11 cellular contexts compared by ENCODE assay signal in genomic region chr9:130936285-130937117, GRCh38. TPM values are rescaled to one million over a fixed set of nuclear protein-coding genes. Genes with fewer than 3 reads are reported as not detected.
DNase-seq lines count a peak whose midpoint lies in the region; FAIRE-seq and TF ChIP-seq lines count a peak whose summit lies in the region.
"Had no signal": no experiment of that assay in that cellular context is flagged by ENCODE, and none has a peak within 500 bp of the region (broad histone marks: within the 10 kb centered on the region; RNA-seq: fewer than 3 reads in every experiment).

No MANE protein-coding gene starts in this region.

- H2AK5ac ChIP-seq in mesenchymal stem cell (ENCODE audit: low read length, severe bottlenecking): no peak overlapping the region

- no peak overlapping the region for H2AFZ ChIP-seq in mesenchymal stem cell (ENCODE audit: low read depth, low read length)

- POLR2A ChIA-PET in BJ (lab: Charles Lee): interaction anchor here (0.6 kb wide), 1 partner anchor 32 kb away, joined by 3 read pairs; no protein-coding TSS in a partner anchor

- no peaks in the 10 kb centered on the region for H3K36me3 Mint-ChIP-seq in activated T-helper 2 cell treated with anti-CD3 and anti-CD28 coated beads, Interferon-gamma antibody, Interleukin-2, Interleukin-4, amounts not matched to agents 10 μg/mL and 5 μg/mL and 100 μg/mL, durations not matched to agents 14 hours and 24 hours and 36 hours (ENCODE audit: low read depth)

- peak overlapping the region; percentile 8 for H3K27ac ChIP-seq in mesenchymal stem cell (ENCODE audit: low read length, poor library complexity, severe bottlenecking)

- intact Hi-C loops in activated T-helper 2 cell treated with anti-CD3 and anti-CD28 coated beads, Interferon-gamma antibody, Interleukin-2, Interleukin-4, amounts not matched to agents 10 μg/mL and 5 μg/mL and 100 μg/mL, durations not matched to agents 14 hours and 24 hours and 36 hours (cut with micrococcal nuclease): no loop called here

- no peaks in the 10 kb centered on the region for H3K79me1 ChIP-seq in mesenchymal stem cell (replicated peaks; ENCODE audit: low read length, poor library complexity, severe bottlenecking)

- H2BK12ac ChIP-seq in mesenchymal stem cell (ENCODE audit: low read length in 2 of 2): peak overlapping the region in 1 of 2 experiments; percentile 16

- CTCF ChIA-PET in BJ (lab: Yijun Ruan, JAX): interaction anchor here (0.6 to 4.6 kb wide), 11 partner anchors 11 to 246 kb away, joined by 3 to 23 read pairs (median 4); no protein-coding TSS in a partner anchor

- WGBS in mesenchymal stem cell: 35% methylated on average over 12 of the region's 12 CpGs

- H3K14ac ChIP-seq in mesenchymal stem cell (ENCODE audit: low read length in 2 of 2): no peak overlapping the region

- H4K91ac ChIP-seq in mesenchymal stem cell (ENCODE audit: low read length): no peak overlapping the region

- H3K4me1 ChIP-seq in mesenchymal stem cell (ENCODE audit: control insufficient read depth, insufficient read depth, low read depth, low read length): peaks cover 57% of the 10 kb centered on the region

- H3K36me3 ChIP-seq in BJ (ENCODE audit: control insufficient read depth, insufficient read depth, low read length) (no peaks in the 10 kb centered on the region), mesenchymal stem cell (ENCODE audit: control insufficient read depth in 1 of 2, insufficient read depth in 2 of 2, low read depth in 1 of 2, low read length in 2 of 2) (no peaks in the 10 kb centered on the region)

- no peak overlapping the region for H3K4me2 ChIP-seq in mesenchymal stem cell (ENCODE audit: low read length, poor library complexity, severe bottlenecking)

- no peak for TF ChIP-seq CTCF in BJ (IDR thresholded peaks at IDR 0.05; ENCODE audit: insufficient read depth, low read depth, low read length)

- H3K27me3 ChIP-seq in BJ (ENCODE audit: control insufficient read depth, insufficient read depth, low read length) (peaks cover 2% of the 10 kb centered on the region), mesenchymal stem cell (ENCODE audit: control insufficient read depth in 1 of 2, insufficient read depth in 1 of 2, low read length in 2 of 2) (peaks cover 14 to 40% of the 10 kb centered on the region in 2 experiments)

- no peak overlapping the region for H2BK15ac ChIP-seq in mesenchymal stem cell (ENCODE audit: low read depth, poor library complexity, severe bottlenecking)

- FAIRE-seq in HTR-8/SVneo (lab: Jason Lieb, UNC): no peak

- H3K27ac Mint-ChIP-seq in activated T-helper 2 cell treated with anti-CD3 and anti-CD28 coated beads, Interferon-gamma antibody, Interleukin-2, Interleukin-4, amounts not matched to agents 10 μg/mL and 5 μg/mL and 100 μg/mL, durations not matched to agents 14 hours and 24 hours and 36 hours: no peak overlapping the region

- H4K8ac ChIP-seq in mesenchymal stem cell (ENCODE audit: low read length): peak overlapping the region; percentile 3

- no peak overlapping the region for H3K23ac ChIP-seq in mesenchymal stem cell (ENCODE audit: low read length in 2 of 2)

- peaks cover 1% of the 10 kb centered on the region for H3K4me1 Mint-ChIP-seq in activated T-helper 2 cell treated with anti-CD3 and anti-CD28 coated beads, Interferon-gamma antibody, Interleukin-2, Interleukin-4, amounts not matched to agents 10 μg/mL and 5 μg/mL and 100 μg/mL, durations not matched to agents 14 hours and 24 hours and 36 hours (ENCODE audit: low read depth)

- no peak overlapping the region for H3K4me3 Mint-ChIP-seq in activated T-helper 2 cell treated with anti-CD3 and anti-CD28 coated beads, Interferon-gamma antibody, Interleukin-2, Interleukin-4, amounts not matched to agents 10 μg/mL and 5 μg/mL and 100 μg/mL, durations not matched to agents 14 hours and 24 hours and 36 hours (ENCODE audit: low read depth)

- H3K18ac ChIP-seq in mesenchymal stem cell (ENCODE audit: low read depth in 1 of 2, low read length in 2 of 2): peak overlapping the region in 1 of 2 experiments; percentile 29

- H3K27me3 Mint-ChIP-seq in activated T-helper 2 cell treated with anti-CD3 and anti-CD28 coated beads, Interferon-gamma antibody, Interleukin-2, Interleukin-4, amounts not matched to agents 10 μg/mL and 5 μg/mL and 100 μg/mL, durations not matched to agents 14 hours and 24 hours and 36 hours (ENCODE audit: low read depth): peaks cover 58% of the 10 kb centered on the region

- H3K4ac ChIP-seq in mesenchymal stem cell (ENCODE audit: low read depth in 1 of 2, low read length in 2 of 2): no peak overlapping the region

- no peaks in the 10 kb centered on the region for H3K9me3 ChIP-seq in mesenchymal stem cell (ENCODE audit: control insufficient read depth, low read length)

- DNase-seq in BJ (ENCODE audit: low read depth): peak; percentile 32
- DNase-seq in HTR-8/SVneo (ENCODE audit: insufficient read length, low spot score): peak; percentile 65
- DNase-seq in brain pericyte (ENCODE audit: low read depth, low spot score): peak; percentile 66
- DNase-seq in mesenchymal stem cell: peak; percentile 78
- no peak for DNase-seq in DMS153 treated with DMSO at 0.1 percent for 48 hours (lab: John Stamatoyannopoulos, UW; ENCODE audit: unreplicated experiment)
- no peak for DNase-seq in globus pallidus (ENCODE audit: low spot score)
- DNase-seq in foreskin melanocyte: no peak
- no peak for DNase-seq in activated T-helper 2 cell treated with anti-CD3 and anti-CD28 coated beads, Interferon-gamma antibody, Interleukin-2, Interleukin-4, amounts not matched to agents 10 μg/mL and 5 μg/mL and 100 μg/mL, durations not matched to agents 14 hours and 24 hours and 36 hours (ENCODE audit: low spot score)
- DNase-seq: activated naive CD4-positive, alpha-beta T cell treated with anti-CD3 and anti-CD28 coated beads, Interleukin-2, amount 50 U/mL, for 16 hours; NCI-H2081 treated with DMSO at 0.1 percent for 48 hours had no signal

- no peak overlapping the region for H3K9ac ChIP-seq in mesenchymal stem cell (ENCODE audit: low read length)

- H3K4me3 ChIP-seq in BJ (ENCODE audit: low read depth, low read length): no peak overlapping the region
- H3K4me3 ChIP-seq in mesenchymal stem cell (ENCODE audit: insufficient read depth in 1 of 2, low read depth in 1 of 2, low read length in 2 of 2): no peak overlapping the region

- no peak overlapping the region for H2BK120ac ChIP-seq in mesenchymal stem cell (ENCODE audit: low read depth, low read length)

- no peak overlapping the region for H2BK5ac ChIP-seq in mesenchymal stem cell (ENCODE audit: low read depth, low read length, poor library complexity, severe bottlenecking)

- H3K9me3 Mint-ChIP-seq in activated T-helper 2 cell treated with anti-CD3 and anti-CD28 coated beads, Interferon-gamma antibody, Interleukin-2, Interleukin-4, amounts not matched to agents 10 μg/mL and 5 μg/mL and 100 μg/mL, durations not matched to agents 14 hours and 24 hours and 36 hours: no peaks in the 10 kb centered on the region

RNA-seq across cellular contexts. Expression of gene FIBCD1, which starts 2.5 kb away (rescaled TPM):
- polyA plus RNA-seq in BJ (2011; rRNA removed): 1.2 and 1.4 TPM in 2 replicates
- 0.51 and 0.66 TPM in 2 replicates for polyA minus RNA-seq in BJ (2011; rRNA and poly(A)+ RNA removed)
- polyA plus RNA-seq in mesenchymal stem cell (2013, experiment 1 of 2): 0.40 TPM
- polyA plus RNA-seq in mesenchymal stem cell (2013, experiment 2 of 2): 0.44 TPM
- total RNA-seq in activated T-helper 2 cell treated with anti-CD3 and anti-CD28 coated beads, Interferon-gamma antibody, Interleukin-2, Interleukin-4, amounts not matched to agents 10 μg/mL and 5 μg/mL and 100 μg/mL, durations not matched to agents 14 hours and 24 hours and 36 hours: not detected in 2 replicates

RNA-seq across cellular contexts. Expression of gene QRFP, which starts 39.9 kb away (rescaled TPM):
- not detected in 2 replicates for polyA plus RNA-seq in BJ (2011; rRNA removed)
- not detected in 2 replicates for polyA minus RNA-seq in BJ (2011; rRNA and poly(A)+ RNA removed)
- polyA plus RNA-seq in mesenchymal stem cell (2013, experiment 1 of 2): not detected
- not detected for polyA plus RNA-seq in mesenchymal stem cell (2013, experiment 2 of 2)
- not detected in 2 replicates for total RNA-seq in activated T-helper 2 cell treated with anti-CD3 and anti-CD28 coated beads, Interferon-gamma antibody, Interleukin-2, Interleukin-4, amounts not matched to agents 10 μg/mL and 5 μg/mL and 100 μg/mL, durations not matched to agents 14 hours and 24 hours and 36 hours
- polyA plus RNA-seq: neural cell had no signal

Comparison
In these comparisons a context has a peak if more than half of its experiments do, and no peak if none do; other contexts are left out.
1. DNase-seq: peak in BJ (single experiment), HTR-8/SVneo (single experiment), brain pericyte (single experiment) and mesenchymal stem cell (single experiment); none in DMS153 treated with DMSO at 0.1 percent for 48 hours (single experiment), globus pallidus (single experiment), foreskin melanocyte (single experiment) and activated T-helper 2 cell treated with anti-CD3 and anti-CD28 coated beads, Interferon-gamma antibody, Interleukin-2, Interleukin-4, amounts not matched to agents 10 μg/mL and 5 μg/mL and 100 μg/mL, durations not matched to agents 14 hours and 24 hours and 36 hours (single experiment).